12 cellular contexts compared by ENCODE assay signal in the genomic region with DNA sequence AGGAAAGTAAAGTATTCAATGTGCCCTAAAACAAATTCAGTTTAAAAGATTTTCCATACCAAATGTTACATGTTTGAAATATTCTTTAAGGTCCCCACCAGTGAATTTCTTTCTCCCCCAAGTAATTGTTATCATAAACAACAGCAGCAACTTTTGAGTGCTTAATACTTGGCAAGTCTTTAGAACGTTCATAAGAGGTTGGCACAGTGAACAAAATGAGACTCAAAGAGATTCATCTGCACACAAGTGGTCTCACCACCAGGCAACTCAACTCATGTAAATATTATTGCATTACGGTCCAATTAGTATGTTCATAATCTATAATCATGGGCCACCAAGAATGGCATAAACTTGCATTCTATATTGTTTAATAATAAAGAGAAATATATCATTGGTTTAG.
DNase-seq lines count a peak whose midpoint lies in the region; ATAC-seq and TF ChIP-seq lines count a peak whose summit lies in the region.
"Had no signal": no experiment of that assay in that cellular context is flagged by ENCODE, and none has a peak within 500 bp of the region (broad histone marks: within the 10 kb centered on the region; RNA-seq: fewer than 3 reads in every experiment).

No MANE protein-coding gene starts in this region.

- H3K4me3 Mint-ChIP-seq in CD8-positive, alpha-beta T cell, result peak overlapping the region; percentile 51
- no peak overlapping the region for H3K4me3 Mint-ChIP-seq in activated CD8-positive, alpha-beta T cell treated with anti-CD3 and anti-CD28 coated beads for 36 hours

- peaks cover 97% of the 10 kb centered on the region for H3K79me2 ChIP-seq in osteoblast (ENCODE audit: insufficient read depth, low read length)

- POLR2A ChIA-PET in CD8-positive, alpha-beta T cell (lab: Charles Lee), result interaction anchor here (1.5 kb wide), 1 partner anchor 11 kb away, joined by 3 read pairs; no protein-coding TSS in a partner anchor
- POLR2A ChIA-PET in activated CD8-positive, alpha-beta T cell treated with anti-CD3 and anti-CD28 coated beads for 36 hours (lab: Charles Lee), result interaction anchor here (1.2 to 1.6 kb wide), 2 partner anchors 9 to 11 kb away, joined by 4 to 5 read pairs; no protein-coding TSS in a partner anchor

- H3K4me3 ChIP-seq in right atrium auricular region (no peak overlapping the region), osteoblast (ENCODE audit: insufficient read depth, low read length) (no peak overlapping the region)
- no peak overlapping the region for H3K4me3 ChIP-seq in CD8-positive, alpha-beta T cell (ENCODE audit: low read depth, low read length)
- H3K4me3 ChIP-seq: GM23248 had no signal

- TF ChIP-seq CTCF in right atrium auricular region (IDR thresholded peaks at IDR 0.05) (no peak), osteoblast (IDR thresholded peaks at IDR 0.05; ENCODE audit: extremely low read depth, low read depth, low read length) (no peak)
- TF ChIP-seq CTCF in CD8-positive, alpha-beta T cell (IDR thresholded peaks at IDR 0.05), result no peak
- no peak for TF ChIP-seq CTCF in activated CD8-positive, alpha-beta T cell treated with anti-CD3 and anti-CD28 coated beads for 36 hours (IDR thresholded peaks at IDR 0.05)

- DNase-seq in Right ventricle myocardium inferior (ENCODE audit: missing footprints) (no peak), right atrium auricular region (ENCODE audit: low spot score) (no peak), osteoblast (ENCODE audit: insufficient read length, low spot score, missing footprints) (peak; percentile 25), DMS79 treated with DMSO at 0.1 percent for 48 hours (lab: John Stamatoyannopoulos, UW) (no peak)
- no peak for DNase-seq in CD8-positive, alpha-beta T cell
- DNase-seq in activated CD8-positive, alpha-beta T cell treated with anti-CD3 and anti-CD28 coated beads for 36 hours, result no peak
- no peak for DNase-seq in activated effector memory CD4-positive, alpha-beta T cell treated with anti-CD3 and anti-CD28 coated beads, Interleukin-2, amount 50 U/mL, for 16 hours
- DNase-seq: BE2C, DMS53, GM23248 had no signal

- peak; percentile 65 for ATAC-seq in Right ventricle myocardium inferior
- no peak for ATAC-seq in CD8-positive, alpha-beta T cell
- ATAC-seq in activated CD8-positive, alpha-beta T cell treated with anti-CD3 and anti-CD28 coated beads for 36 hours, result no peak
- ATAC-seq: HCT116 had no signal

- H3K27me3 Mint-ChIP-seq in CD8-positive, alpha-beta T cell (ENCODE audit: low read depth), result no peaks in the 10 kb centered on the region
- H3K27me3 Mint-ChIP-seq in activated CD8-positive, alpha-beta T cell treated with anti-CD3 and anti-CD28 coated beads for 36 hours, result no peaks in the 10 kb centered on the region

- intact Hi-C loops in Right ventricle myocardium inferior (cut with DNase I), result no loop called here
- intact Hi-C loops in CD8-positive, alpha-beta T cell (cut with DNase I, micrococcal nuclease), result no loop called here
- intact Hi-C loops in activated CD8-positive, alpha-beta T cell treated with anti-CD3 and anti-CD28 coated beads for 36 hours (cut with micrococcal nuclease), result no loop called here

- H3K36me3 ChIP-seq in right atrium auricular region, result no peaks in the 10 kb centered on the region
- no peaks in the 10 kb centered on the region for H3K36me3 ChIP-seq in CD8-positive, alpha-beta T cell (ENCODE audit: insufficient read depth, low read length)
- no peaks in the 10 kb centered on the region for H3K36me3 ChIP-seq in osteoblast (ENCODE audit: insufficient read depth, low read length)
- H3K36me3 ChIP-seq: BE2C had no signal

- H2AFZ ChIP-seq in osteoblast (ENCODE audit: low read length), result no peak overlapping the region
- H2AFZ ChIP-seq: GM23248 had no signal

- H3K27me3 ChIP-seq in right atrium auricular region (no peaks in the 10 kb centered on the region), osteoblast (ENCODE audit: insufficient read depth, low read length) (no peaks in the 10 kb centered on the region)
- H3K27me3 ChIP-seq in CD8-positive, alpha-beta T cell (ENCODE audit: insufficient read depth, low read length), result no peaks in the 10 kb centered on the region
- H3K27me3 ChIP-seq: BE2C had no signal

- H3K4me2 ChIP-seq in osteoblast (ENCODE audit: insufficient read depth, low read length), result no peak overlapping the region

- H3K4me1 Mint-ChIP-seq in CD8-positive, alpha-beta T cell (ENCODE audit: low read depth), result peaks cover 47% of the 10 kb centered on the region
- H3K4me1 Mint-ChIP-seq in activated CD8-positive, alpha-beta T cell treated with anti-CD3 and anti-CD28 coated beads for 36 hours (ENCODE audit: low read depth), result peaks cover 36% of the 10 kb centered on the region

- peaks cover 0 to 30% of the 10 kb centered on the region in 2 donors for H3K4me1 ChIP-seq in right atrium auricular region
- H3K4me1 ChIP-seq in CD8-positive, alpha-beta T cell (ENCODE audit: insufficient read depth, low read length), result no peaks in the 10 kb centered on the region
- peaks cover 10% of the 10 kb centered on the region for H3K4me1 ChIP-seq in osteoblast (ENCODE audit: insufficient read depth, low read length)

- H4K20me1 ChIP-seq in osteoblast (ENCODE audit: insufficient read depth, low read length), result peaks cover 47% of the 10 kb centered on the region

- H3K27ac ChIP-seq in right atrium auricular region, result peak overlapping the region in 1 of 2 donors; percentile 37
- no peak overlapping the region for H3K27ac ChIP-seq in CD8-positive, alpha-beta T cell (ENCODE audit: low read depth, low read length)
- no peak overlapping the region for H3K27ac ChIP-seq in osteoblast (ENCODE audit: low read depth, low read length)
- H3K27ac ChIP-seq: C4-2B, GM23248 had no signal

- CTCF ChIA-PET in CD8-positive, alpha-beta T cell (lab: Charles Lee), result no interaction called here
- CTCF ChIA-PET in activated CD8-positive, alpha-beta T cell treated with anti-CD3 and anti-CD28 coated beads for 36 hours (lab: Charles Lee), result no interaction called here

- peak overlapping the region; percentile 46 for H3K27ac Mint-ChIP-seq in CD8-positive, alpha-beta T cell
- peak overlapping the region; percentile 43 for H3K27ac Mint-ChIP-seq in activated CD8-positive, alpha-beta T cell treated with anti-CD3 and anti-CD28 coated beads for 36 hours

- H3K36me3 Mint-ChIP-seq in CD8-positive, alpha-beta T cell, result peaks cover 37% of the 10 kb centered on the region
- peaks cover 57% of the 10 kb centered on the region for H3K36me3 Mint-ChIP-seq in activated CD8-positive, alpha-beta T cell treated with anti-CD3 and anti-CD28 coated beads for 36 hours (ENCODE audit: low read depth)

- H3K9me3 Mint-ChIP-seq in CD8-positive, alpha-beta T cell, result peaks cover 15% of the 10 kb centered on the region
- H3K9me3 Mint-ChIP-seq in activated CD8-positive, alpha-beta T cell treated with anti-CD3 and anti-CD28 coated beads for 36 hours, result peaks cover 22% of the 10 kb centered on the region

- H3K9me3 ChIP-seq in right atrium auricular region, result no peaks in the 10 kb centered on the region
- no peaks in the 10 kb centered on the region for H3K9me3 ChIP-seq in CD8-positive, alpha-beta T cell (ENCODE audit: low read length)
- no peaks in the 10 kb centered on the region for H3K9me3 ChIP-seq in osteoblast (ENCODE audit: low read depth, low read length)
- H3K9me3 ChIP-seq: BE2C had no signal
